In genomic region chr16:28531777-28532744, GRCh38 we compare ENCODE assay signal across 1 cellular context.
TF ChIP-seq lines count a peak whose summit lies in the region.

No MANE protein-coding gene starts in this region.

TF ChIP-seq in GM12878, 131 proteins besides CTCF, POLR2A, EP300 and RAD21:
- TF ChIP-seq ZBTB40 (IDR thresholded peaks at IDR 0.05; ENCODE audit: borderline replicate concordance) (no peak), STAT1 (conservative IDR thresholded peaks at IDR 0.05) (no peak), BCLAF1 (IDR thresholded peaks at IDR 0.05) (no peak), USF1 (IDR thresholded peaks at IDR 0.05; ENCODE audit: borderline replicate concordance, extremely low read length, insufficient read depth, low read depth, low read length) (no peak), BACH1 (IDR thresholded peaks at IDR 0.05; ENCODE audit: borderline replicate concordance) (no peak), IKZF1 (conservative IDR thresholded peaks at IDR 0.05) (no peak)
